Comparison of ENCODE assay signal across 2 cellular contexts in the genomic region with DNA sequence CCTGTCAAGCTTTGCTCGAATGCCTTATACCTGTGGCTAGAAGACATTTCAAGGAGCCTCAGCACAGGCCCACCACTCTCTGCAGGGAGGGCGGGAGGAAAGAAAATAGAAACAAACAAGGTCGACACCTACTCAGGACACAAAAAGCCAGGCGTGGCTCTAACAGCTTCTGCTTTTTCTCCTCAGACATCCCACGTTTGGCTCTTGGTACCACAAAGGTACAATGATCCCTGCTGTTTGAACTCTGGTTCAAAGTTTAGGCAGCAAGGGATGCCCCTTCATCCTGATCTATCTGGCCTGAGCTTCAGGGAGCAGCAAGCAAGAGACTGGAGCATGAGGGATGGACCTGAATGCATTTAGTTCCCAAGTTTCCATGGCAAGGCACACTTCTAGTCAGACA.
TF ChIP-seq lines count a peak whose summit lies in the region.

No MANE protein-coding gene starts in this region.

TF ChIP-seq in liver, 16 proteins besides CTCF, POLR2A, EP300 and RAD21:
- TF ChIP-seq EGR1 (IDR thresholded peaks at IDR 0.05; ENCODE audit: low read depth in 2 of 2) = no peak
- TF ChIP-seq, protein P1, sequence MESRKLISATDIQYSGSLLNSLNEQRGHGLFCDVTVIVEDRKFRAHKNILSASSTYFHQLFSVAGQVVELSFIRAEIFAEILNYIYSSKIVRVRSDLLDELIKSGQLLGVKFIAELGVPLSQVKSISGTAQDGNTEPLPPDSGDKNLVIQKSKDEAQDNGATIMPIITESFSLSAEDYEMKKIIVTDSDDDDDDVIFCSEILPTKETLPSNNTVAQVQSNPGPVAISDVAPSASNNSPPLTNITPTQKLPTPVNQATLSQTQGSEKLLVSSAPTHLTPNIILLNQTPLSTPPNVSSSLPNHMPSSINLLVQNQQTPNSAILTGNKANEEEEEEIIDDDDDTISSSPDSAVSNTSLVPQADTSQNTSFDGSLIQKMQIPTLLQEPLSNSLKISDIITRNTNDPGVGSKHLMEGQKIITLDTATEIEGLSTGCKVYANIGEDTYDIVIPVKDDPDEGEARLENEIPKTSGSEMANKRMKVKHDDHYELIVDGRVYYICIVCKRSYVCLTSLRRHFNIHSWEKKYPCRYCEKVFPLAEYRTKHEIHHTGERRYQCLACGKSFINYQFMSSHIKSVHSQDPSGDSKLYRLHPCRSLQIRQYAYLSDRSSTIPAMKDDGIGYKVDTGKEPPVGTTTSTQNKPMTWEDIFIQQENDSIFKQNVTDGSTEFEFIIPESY (IDR thresholded peaks at IDR 0.05) = no peak
- no peak for TF ChIP-seq TAF1 (conservative IDR thresholded peaks at IDR 0.05)
- TF ChIP-seq, protein P2, sequence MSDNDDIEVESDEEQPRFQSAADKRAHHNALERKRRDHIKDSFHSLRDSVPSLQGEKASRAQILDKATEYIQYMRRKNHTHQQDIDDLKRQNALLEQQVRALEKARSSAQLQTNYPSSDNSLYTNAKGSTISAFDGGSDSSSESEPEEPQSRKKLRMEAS (IDR thresholded peaks at IDR 0.05) = no peak
- TF ChIP-seq RXRA (IDR thresholded peaks at IDR 0.05) = peak in 1 of 2 donors; percentile 13
- TF ChIP-seq HNF4G (IDR thresholded peaks at IDR 0.05) = no peak
- no peak for TF ChIP-seq SP1 (IDR thresholded peaks at IDR 0.05)
- TF ChIP-seq FOXA2 (IDR thresholded peaks at IDR 0.05) = no peak
- TF ChIP-seq FOXA1 (IDR thresholded peaks at IDR 0.05) = no peak
- TF ChIP-seq, protein P3, sequence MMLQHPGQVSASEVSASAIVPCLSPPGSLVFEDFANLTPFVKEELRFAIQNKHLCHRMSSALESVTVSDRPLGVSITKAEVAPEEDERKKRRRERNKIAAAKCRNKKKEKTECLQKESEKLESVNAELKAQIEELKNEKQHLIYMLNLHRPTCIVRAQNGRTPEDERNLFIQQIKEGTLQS (IDR thresholded peaks at IDR 0.05) = no peak
- TF ChIP-seq HNF4A (conservative IDR thresholded peaks at IDR 0.05) = peak; percentile 62 to 69
- no peak for TF ChIP-seq YY1 (IDR thresholded peaks at IDR 0.05)

TF ChIP-seq in HepG2, 621 proteins besides CTCF, POLR2A, EP300 and RAD21 (continued from another document):
- TF ChIP-seq ZNF180 (CRISPR knock-in tag; IDR thresholded peaks at IDR 0.05; ENCODE audit: borderline replicate concordance, low read depth) = no peak
